Comparison of ENCODE assay signal across 1 cellular context in the genomic region with DNA sequence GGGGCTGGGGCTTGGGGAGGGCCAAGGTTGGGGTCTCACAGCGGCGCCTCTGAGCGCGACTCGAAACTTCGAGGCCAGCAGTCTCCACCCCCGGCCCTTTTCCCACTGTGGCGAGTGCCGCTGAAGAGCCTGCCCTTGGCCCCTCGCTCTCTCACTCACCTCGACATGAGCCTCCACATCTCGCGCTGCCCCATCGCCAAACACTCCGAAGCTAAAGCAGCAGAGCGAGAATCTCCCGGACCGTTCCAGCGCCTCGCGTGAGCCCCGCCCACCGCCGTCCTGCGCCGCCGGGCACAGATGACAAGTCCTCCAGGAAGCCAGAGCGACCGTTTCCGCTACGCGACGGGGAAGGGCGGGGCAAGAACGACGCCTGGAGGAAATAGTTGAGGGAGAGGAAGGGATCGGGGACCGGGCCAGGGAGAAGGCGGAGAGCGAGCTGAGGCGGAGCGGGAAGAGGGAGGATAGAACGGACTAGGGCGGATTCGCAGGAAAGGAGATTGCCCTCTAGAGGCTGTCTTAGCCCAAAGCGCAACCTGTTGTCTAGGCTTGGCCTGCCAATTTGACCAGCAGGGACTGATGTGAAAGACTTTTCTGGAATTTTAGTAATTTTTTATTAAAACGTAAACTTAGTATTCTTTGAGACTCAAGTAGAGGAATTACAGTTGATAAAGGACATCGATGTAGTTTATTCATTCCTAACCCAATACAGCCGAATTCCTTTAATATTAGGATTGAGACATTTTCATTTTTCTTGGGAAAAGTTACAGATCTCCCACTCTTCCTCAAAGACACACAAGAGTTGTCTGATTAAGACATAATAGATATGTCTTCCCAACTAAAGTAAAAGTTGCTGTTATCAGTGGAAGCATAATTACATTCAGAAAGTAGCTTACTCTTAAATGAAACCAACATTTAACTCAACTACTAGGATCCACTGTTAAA.
TF ChIP-seq lines count a peak whose summit lies in the region.

TSS of gene HIBCH (minus strand) at position 270 of the 942 bp plus-strand sequence. CDS start at position 194, 76 bp downstream.

TF ChIP-seq in IMR-90, 13 proteins besides CTCF, POLR2A, EP300 and RAD21:
- peak; percentile 88; the same call in 1 of the 2 replicates for TF ChIP-seq MAZ (IDR thresholded peaks at IDR 0.05; ENCODE audit: borderline replicate concordance, low read depth, low read length)
- TF ChIP-seq NFE2L2 (IDR thresholded peaks at IDR 0.05; ENCODE audit: low read depth, low read length) = no peak
- no peak; the same call in 1 of the 2 replicates for TF ChIP-seq CHD1 (IDR thresholded peaks at IDR 0.05; ENCODE audit: low read depth, low read length)
- peak; percentile 37 for TF ChIP-seq SMC3 (IDR thresholded peaks at IDR 0.05; ENCODE audit: low read depth, low read length)
- TF ChIP-seq BHLHE40 (IDR thresholded peaks at IDR 0.05; ENCODE audit: low read depth, low read length) = peak; percentile 45; the same call in 1 of the 2 replicates
- peak; percentile 80 for TF ChIP-seq RCOR1 (IDR thresholded peaks at IDR 0.05; ENCODE audit: insufficient replicate concordance, low read length)
- TF ChIP-seq MXI1 (IDR thresholded peaks at IDR 0.05; ENCODE audit: borderline replicate concordance, low read depth, low read length) = peak; percentile 74; the same call in 1 of the 2 replicates
- TF ChIP-seq CEBPB (IDR thresholded peaks at IDR 0.05; ENCODE audit: low read depth, low read length) = no peak
- TF ChIP-seq RFX5 (IDR thresholded peaks at IDR 0.05; ENCODE audit: low read depth, low read length) = 0 out of 2 replicates have a peak, but pooled peaks have one; percentile 3
